1 cellular context compared by ENCODE assay signal in genomic region chr6:82247634-82248232, GRCh38.
TF ChIP-seq lines count a peak whose summit lies in the region.

IBTK (minus strand) TSS chr6:82247744; CDS start chr6:82240486, 7,258 bp downstream.

TF ChIP-seq in HepG2, 621 proteins besides CTCF, POLR2A, EP300 and RAD21 (continued from another document and continues in another):
- TF ChIP-seq SNAPC4 (CRISPR knock-in tag; IDR thresholded peaks at IDR 0.05) (no peak), ELK4 (CRISPR knock-in tag; IDR thresholded peaks at IDR 0.05; ENCODE audit: borderline replicate concordance) (no peak), KDM4B (CRISPR knock-in tag; IDR thresholded peaks at IDR 0.05) (no peak), ATM (IDR thresholded peaks at IDR 0.05; ENCODE audit: borderline replicate concordance) (no peak), RFXANK (CRISPR knock-in tag; IDR thresholded peaks at IDR 0.05) (no peak; the same call in 1 of the 2 replicates), CCAR2 (optimal IDR thresholded peaks at IDR 0.05; ENCODE audit: low read depth, low read length) (no peak), AFF4 (CRISPR knock-in tag; IDR thresholded peaks at IDR 0.05) (no peak), PLSCR1 (CRISPR knock-in tag; IDR thresholded peaks at IDR 0.05; ENCODE audit: borderline replicate concordance) (no peak), KMT2B (CRISPR knock-in tag; IDR thresholded peaks at IDR 0.05) (no peak; the same call in 1 of the 2 replicates), ZNF589 (CRISPR knock-in tag; conservative IDR thresholded peaks at IDR 0.05) (no peak), ZNF691 (CRISPR knock-in tag; IDR thresholded peaks at IDR 0.05; ENCODE audit: borderline replicate concordance, low read depth) (no peak), ZNF510 (CRISPR knock-in tag; IDR thresholded peaks at IDR 0.05; ENCODE audit: low read depth) (no peak), FOSL1 (CRISPR knock-in tag; IDR thresholded peaks at IDR 0.05; ENCODE audit: borderline replicate concordance) (peak; percentile 51; the same call in 1 of the 2 replicates), NR1H2 (CRISPR knock-in tag; IDR thresholded peaks at IDR 0.05; ENCODE audit: borderline replicate concordance, low read depth) (no peak), PREB (CRISPR knock-in tag; IDR thresholded peaks at IDR 0.05) (no peak), ZNF605 (CRISPR knock-in tag; IDR thresholded peaks at IDR 0.05) (no peak; the same call in 1 of the 2 replicates), ZFP41 (CRISPR knock-in tag; IDR thresholded peaks at IDR 0.05; ENCODE audit: borderline replicate concordance) (no peak), ZBTB49 (CRISPR knock-in tag; IDR thresholded peaks at IDR 0.05; ENCODE audit: borderline replicate concordance) (no peak), POLR2AphosphoS5 (IDR thresholded peaks at IDR 0.05; ENCODE audit: low read depth, low read length) (peak; percentile 83), GABPB1 (CRISPR knock-in tag; IDR thresholded peaks at IDR 0.05) (peak; percentile 76), HNF1B (CRISPR knock-in tag; IDR thresholded peaks at IDR 0.05) (peak; percentile 11; the same call in 1 of the 2 replicates), CREB1 (IDR thresholded peaks at IDR 0.05) (peak; percentile 38; the same call in 1 of the 2 replicates), CREB1 (CRISPR knock-in tag; IDR thresholded peaks at IDR 0.05) (peak; percentile 85), ATF7 (IDR thresholded peaks at IDR 0.05) (no peak), ATF7 (CRISPR knock-in tag; IDR thresholded peaks at IDR 0.05) (no peak), ELF3 (CRISPR knock-in tag; IDR thresholded peaks at IDR 0.05) (no peak), NFRKB (IDR thresholded peaks at IDR 0.05) (no peak), ZNF75D (CRISPR knock-in tag; IDR thresholded peaks at IDR 0.05; ENCODE audit: borderline replicate concordance) (no peak), TFAP4 (IDR thresholded peaks at IDR 0.05; ENCODE audit: borderline replicate concordance, low read depth) (no peak; the same call in 1 of the 2 replicates), ZSCAN31 (CRISPR knock-in tag; IDR thresholded peaks at IDR 0.05; ENCODE audit: low read depth) (no peak; the same call in 1 of the 2 replicates), MAF1 (CRISPR knock-in tag; IDR thresholded peaks at IDR 0.05; ENCODE audit: borderline replicate concordance) (no peak), ZNF530 (CRISPR knock-in tag; IDR thresholded peaks at IDR 0.05; ENCODE audit: low read depth) (no peak), ZBTB37 (CRISPR knock-in tag; IDR thresholded peaks at IDR 0.05) (peak; percentile 30; the same call in 1 of the 2 replicates), ZNF354B (CRISPR knock-in tag; IDR thresholded peaks at IDR 0.05) (no peak; the same call in 1 of the 2 replicates), KDM1A (CRISPR knock-in tag; IDR thresholded peaks at IDR 0.05) (no peak), HNRNPLL (IDR thresholded peaks at IDR 0.05; ENCODE audit: low read depth, low read length, poor library complexity, severe bottlenecking) (peak; percentile 71), ZNF225 (CRISPR knock-in tag; IDR thresholded peaks at IDR 0.05) (no peak), BATF2 (CRISPR knock-in tag; IDR thresholded peaks at IDR 0.05) (no peak), ZC3H4 (CRISPR knock-in tag; IDR thresholded peaks at IDR 0.05; ENCODE audit: borderline replicate concordance) (no peak; the same call in 1 of the 2 replicates), SOX5 (CRISPR knock-in tag; IDR thresholded peaks at IDR 0.05; ENCODE audit: borderline replicate concordance) (peak; percentile 39; the same call in 1 of the 2 replicates), ZFP37 (CRISPR knock-in tag; IDR thresholded peaks at IDR 0.05; ENCODE audit: borderline replicate concordance) (no peak; the same call in 1 of the 2 replicates)
